ENCODE assay signal across 15 cellular contexts in the genomic region with DNA sequence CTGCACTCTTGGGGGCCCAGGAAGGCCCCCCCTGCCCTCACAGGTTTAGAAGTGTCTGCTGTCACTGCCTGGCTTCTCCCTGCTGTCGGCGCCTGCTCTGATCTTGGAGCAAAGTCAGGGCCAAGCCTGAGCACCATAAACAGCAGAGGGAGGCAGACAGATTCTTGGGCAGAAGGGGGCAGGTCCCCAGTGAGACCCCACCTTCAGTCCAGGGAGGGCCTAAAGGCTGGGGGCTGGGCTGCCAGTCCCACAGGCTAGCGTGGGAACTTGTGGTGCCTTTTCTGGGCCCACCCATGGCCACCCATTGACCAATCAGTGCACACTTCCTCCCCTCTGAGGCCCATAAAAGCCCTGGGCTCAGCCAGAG.
DNase-seq lines count a peak whose midpoint lies in the region; ATAC-seq and TF ChIP-seq lines count a peak whose summit lies in the region.
"Had no signal": no experiment of that assay in that cellular context is flagged by ENCODE, and none has a peak within 500 bp of the region (broad histone marks: within the 10 kb centered on the region; RNA-seq: fewer than 3 reads in every experiment).

No MANE protein-coding gene starts in this region.

- no peaks in the 10 kb centered on the region for H3K36me3 ChIP-seq in RWPE2 (ENCODE audit: low read depth)
- H3K36me3 ChIP-seq in lower lobe of right lung, result no peaks in the 10 kb centered on the region
- no peaks in the 10 kb centered on the region for H3K36me3 ChIP-seq in upper lobe of right lung

- TF ChIP-seq CTCF in RWPE2 (IDR thresholded peaks at IDR 0.05; ENCODE audit: poor library complexity, severe bottlenecking) (no peak), lower lobe of right lung (IDR thresholded peaks at IDR 0.05) (no peak), upper lobe of right lung (IDR thresholded peaks at IDR 0.05) (no peak)

- H3K4me3 ChIP-seq in RWPE2 (ENCODE audit: severe bottlenecking) (no peak overlapping the region), lower lobe of right lung (no peak overlapping the region), upper lobe of right lung (no peak overlapping the region)
- H3K4me3 ChIP-seq: BLaER1, GM23338 had no signal

- no peaks in the 10 kb centered on the region for H3K9me3 ChIP-seq in RWPE2 (ENCODE audit: severe bottlenecking)
- H3K9me3 ChIP-seq in lower lobe of right lung, result peaks cover 5% of the 10 kb centered on the region
- H3K9me3 ChIP-seq in upper lobe of right lung, result no peaks in the 10 kb centered on the region

- intact Hi-C loops in cardiac septum (cut with DNase I) (no loop called here), Right ventricle myocardium superior (cut with DNase I) (no loop called here), lower lobe of right lung (cut with DNase I) (no loop called here), upper lobe of right lung (cut with DNase I) (no loop called here)

- no peak overlapping the region for H3K27ac ChIP-seq in RWPE2 (ENCODE audit: poor library complexity, severe bottlenecking)
- H3K27ac ChIP-seq in lower lobe of right lung, result no peak overlapping the region
- H3K27ac ChIP-seq in upper lobe of right lung, result no peak overlapping the region
- H3K27ac ChIP-seq: BLaER1 had no signal

- H3K27me3 ChIP-seq in RWPE2 (ENCODE audit: insufficient read depth, poor library complexity, severe bottlenecking) (peaks cover 20% of the 10 kb centered on the region), lower lobe of right lung (ENCODE audit: low read depth) (peaks cover 11% of the 10 kb centered on the region), upper lobe of right lung (no peaks in the 10 kb centered on the region)
- H3K27me3 ChIP-seq: BLaER1 had no signal

- no peak for ATAC-seq in Right ventricle myocardium superior (ENCODE audit: poor library complexity)
- no peak for ATAC-seq in RWPE2 (ENCODE audit: low read depth)
- ATAC-seq in lower lobe of right lung, result no peak
- no peak for ATAC-seq in upper lobe of right lung
- ATAC-seq in SK-N-SH treated with all-trans-retinoic acid at 6 μM for 48 hours, result no peak
- ATAC-seq: CD8-positive, alpha-beta T cell; GM23338 had no signal

- H3K4me1 ChIP-seq in RWPE2 (ENCODE audit: insufficient read depth, poor library complexity, severe bottlenecking), result no peaks in the 10 kb centered on the region
- peaks cover 10% of the 10 kb centered on the region for H3K4me1 ChIP-seq in lower lobe of right lung
- H3K4me1 ChIP-seq in upper lobe of right lung, result no peaks in the 10 kb centered on the region

- DNase-seq in cardiac septum (ENCODE audit: low spot score) (peak; percentile 62), Right ventricle myocardium superior (no peak), RWPE2 (ENCODE audit: low spot score) (peak; percentile 19), lower lobe of right lung (peak; percentile 14), upper lobe of right lung (peak; percentile 38), NCI-H2171 (lab: John Stamatoyannopoulos, UW) (no peak)
- DNase-seq: 8988T; Calu3; CD8-positive, alpha-beta T cell; DMS79 treated with DMSO at 0.1 percent for 48 hours; GF-D8; HCEC 1CT had no signal

TF ChIP-seq in SK-N-SH treated with all-trans-retinoic acid at 6 μM for 48 hours, 23 proteins besides CTCF, POLR2A, EP300 and RAD21:
- TF ChIP-seq OSR1 (CRISPR knock-in tag; IDR thresholded peaks at IDR 0.05) (no peak), RARB (CRISPR knock-in tag; IDR thresholded peaks at IDR 0.05) (no peak)

Comparison
In these comparisons a context has a peak if more than half of its experiments do, and no peak if none do; other contexts are left out.
1. DNase-seq: peak in cardiac septum (single experiment), RWPE2 (single experiment), lower lobe of right lung (single experiment) and upper lobe of right lung (single experiment); none in Right ventricle myocardium superior (single experiment) and NCI-H2171 (single experiment).